In genomic region chr17:78605429-78605828, GRCh38 we compare ENCODE assay signal across 29 cellular contexts. TPM values are rescaled to one million over a fixed set of nuclear protein-coding genes. Genes with fewer than 3 reads are reported as not detected.
"Had no signal": no experiment of that assay in that cellular context is flagged by ENCODE, and none has a peak within 500 bp of the region (broad histone marks: within the 10 kb centered on the region; RNA-seq: fewer than 3 reads in every experiment).

No MANE protein-coding gene starts in this region.

- FAIRE-seq: colon had no signal

- H3K36me3 ChIP-seq: adrenal gland, esophagus muscularis mucosa, gastrocnemius medialis, heart right ventricle had no signal

- DNase-seq: activated CD4-positive, alpha-beta memory T cell treated with anti-CD3 and anti-CD28 coated beads for 36 hours; activated CD4-positive, alpha-beta T cell treated with anti-CD3 and anti-CD28 coated beads for 36 hours; activated CD4-positive, alpha-beta T cell treated with anti-CD3 and anti-CD28 coated beads, Interleukin-2, amount 10 ng/mL, durations not matched to agents 24 days and 14 days; activated CD4-positive, CD25-positive, alpha-beta regulatory T cell; activated CD4-positive, CD25-positive, alpha-beta regulatory T cell treated with anti-CD3 and anti-CD28 coated beads, Interleukin-2, amount 50 U/mL, for 72 hours; activated CD8-positive, alpha-beta memory T cell treated with anti-CD3 and anti-CD28 coated beads, Interleukin-2, amount 10 ng/mL, durations not matched to agents 7 days and 5 days; activated CD8-positive, alpha-beta memory T cell treated with anti-CD3 and anti-CD28 coated beads, Interleukin-2, amount 50 U/mL, for 4 hours; activated CD8-positive, alpha-beta T cell treated with anti-CD3 and anti-CD28 coated beads, Interleukin-2, amount 10 ng/mL, durations not matched to agents 7 days and 5 days; activated effector memory CD4-positive, alpha-beta T cell treated with anti-CD3 and anti-CD28 coated beads, Interleukin-2, amount 50 U/mL, for 16 hours; activated naive CD4-positive, alpha-beta T cell treated with anti-CD3 and anti-CD28 coated beads for 36 hours; activated naive CD8-positive, alpha-beta T cell treated with anti-CD3 and anti-CD28 coated beads for 36 hours; activated naive CD8-positive, alpha-beta T cell treated with anti-CD3 and anti-CD28 coated beads, Interleukin-2, amount 50 U/mL, for 24 hours; activated T-cell treated with anti-CD3 and anti-CD28 coated beads, Interleukin-2, amount 50 U/mL, for 1 hour; activated T-cell treated with anti-CD3 and anti-CD28 coated beads, Interleukin-2, amount 50 U/mL, for 48 hours; adrenal gland; amygdala; body of pancreas; caudate nucleus; cortex of kidney; effector CD4-positive, alpha-beta T cell; effector memory CD8-positive, alpha-beta T cell; erythroblast; foreskin keratinocyte; gastrocnemius medialis; heart right ventricle; T-helper 2 cell had no signal

- H3K4me1 ChIP-seq: adrenal gland, body of pancreas, foreskin keratinocyte, gastrocnemius medialis had no signal

- H3K9me3 ChIP-seq: adrenal gland, body of pancreas, esophagus muscularis mucosa, gastrocnemius medialis had no signal

- ATAC-seq: activated CD4-positive, alpha-beta T cell treated with anti-CD3 and anti-CD28 coated beads for 36 hours; activated CD8-positive, alpha-beta memory T cell treated with anti-CD3 and anti-CD28 coated beads, Interleukin-2, amount 10 ng/mL, durations not matched to agents 7 days and 5 days; activated CD8-positive, alpha-beta T cell treated with anti-CD3 and anti-CD28 coated beads, Interleukin-2, amount 10 ng/mL, durations not matched to agents 7 days and 5 days; activated naive CD8-positive, alpha-beta T cell treated with anti-CD3 and anti-CD28 coated beads, Interleukin-2, amount 50 U/mL, for 24 hours; body of pancreas; effector memory CD8-positive, alpha-beta T cell; foreskin keratinocyte; gastrocnemius medialis; heart right ventricle had no signal

- H3K4me3 ChIP-seq: adrenal gland, body of pancreas, esophagus muscularis mucosa, gastrocnemius medialis, heart right ventricle had no signal

RNA-seq across cellular contexts. Expression of gene DNAH17, which starts 28.2 kb away (rescaled TPM):
- total RNA-seq: body of pancreas, esophagus muscularis mucosa, glomerular endothelial cell had no signal
